27 cellular contexts compared by ENCODE assay signal in genomic region chr15:25616471-25616870, GRCh38.
"Had no signal": no experiment of that assay in that cellular context is flagged by ENCODE, and none has a peak within 500 bp of the region (broad histone marks: within the 10 kb centered on the region; RNA-seq: fewer than 3 reads in every experiment).

No MANE protein-coding gene starts in this region.

- ATAC-seq: gastrocnemius medialis, left colon, left lobe of liver, lower lobe of right lung, mucosa of descending colon had no signal

- H3K4me1 Mint-ChIP-seq: immature natural killer cell, memory B cell, naive B cell had no signal

- H3K4me1 ChIP-seq: colonic mucosa, esophagus muscularis mucosa, gastrocnemius medialis, left ventricle myocardium inferior, lower lobe of right lung had no signal

- H3K27me3 Mint-ChIP-seq: dendritic cell treated with granulocyte-macrophage colony-stimulating factor and Interleukin-4, amounts not matched to agents 40 ng/mL and 50 ng/mL, for 4 days; memory B cell; naive B cell had no signal

- H3K36me3 ChIP-seq: colonic mucosa, esophagus muscularis mucosa, gastrocnemius medialis, left ventricle myocardium inferior, lower lobe of right lung had no signal

- H3K27ac ChIP-seq: colonic mucosa, esophagus muscularis mucosa, gastrocnemius medialis, hepatocyte, left ventricle myocardium inferior, lower lobe of right lung had no signal

- H3K4me3 ChIP-seq: colonic mucosa, esophagus muscularis mucosa, gastrocnemius medialis, hepatocyte, left ventricle myocardium inferior, lower lobe of right lung, mucosa of descending colon had no signal

- H2AFZ ChIP-seq: hepatocyte had no signal

- H3K9me3 ChIP-seq: colonic mucosa, esophagus muscularis mucosa, gastrocnemius medialis, left ventricle myocardium inferior, lower lobe of right lung had no signal

- H3K4me3 Mint-ChIP-seq: dendritic cell treated with granulocyte-macrophage colony-stimulating factor and Interleukin-4, amounts not matched to agents 40 ng/mL and 50 ng/mL, for 4 days; immature natural killer cell; memory B cell; naive B cell had no signal

- DNase-seq: cerebellar nuclear complex; colonic mucosa; cortex of kidney; effector CD4-positive, alpha-beta T cell; effector memory CD4-positive, alpha-beta T cell; foreskin fibroblast; foreskin melanocyte; gastrocnemius medialis; glutamatergic neuron; head of caudate nucleus; hypothalamus; immature natural killer cell; islet precursor cell; kidney; kidney glomerular epithelial cell; left colon; left ventricle myocardium inferior; lower lobe of right lung; mesendoderm; midbrain; mucosa of descending colon; naive B cell had no signal

- H3K27me3 ChIP-seq: colonic mucosa, esophagus muscularis mucosa, gastrocnemius medialis, hepatocyte had no signal

- H3K4me2 ChIP-seq: hepatocyte had no signal

- H3K36me3 Mint-ChIP-seq: immature natural killer cell, memory B cell, naive B cell had no signal

- H3K79me2 ChIP-seq: hepatocyte had no signal

- H3K27ac Mint-ChIP-seq: dendritic cell treated with granulocyte-macrophage colony-stimulating factor and Interleukin-4, amounts not matched to agents 40 ng/mL and 50 ng/mL, for 4 days; immature natural killer cell; memory B cell; naive B cell had no signal
